Comparison of ENCODE assay signal across 7 cellular contexts in the genomic region with DNA sequence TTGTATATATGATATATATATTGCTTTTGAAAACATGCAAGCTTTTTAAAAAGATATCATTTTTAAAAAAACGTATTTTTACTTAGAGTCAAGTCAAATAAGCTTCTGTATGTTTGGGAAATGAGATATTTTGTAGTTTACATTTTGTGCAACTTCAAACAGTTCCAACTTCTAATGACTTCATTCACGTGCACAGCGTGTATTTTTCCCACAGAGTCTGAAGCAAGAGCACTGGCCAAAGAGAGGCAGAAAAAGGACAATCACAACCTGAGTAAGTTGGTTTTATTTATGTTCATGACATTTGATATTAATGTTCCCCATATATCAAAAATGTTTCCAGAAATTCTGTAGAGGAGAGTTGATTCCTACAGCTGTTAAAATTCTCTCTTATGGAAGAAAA. TPM values are rescaled to one million over a fixed set of nuclear protein-coding genes. Genes with fewer than 3 reads are reported as not detected.
"Had no signal": no experiment of that assay in that cellular context is flagged by ENCODE, and none has a peak within 500 bp of the region (broad histone marks: within the 10 kb centered on the region; RNA-seq: fewer than 3 reads in every experiment).

No MANE protein-coding gene starts in this region.

- H3K4me3 ChIP-seq: GM12878 had no signal

- FAIRE-seq: GM12878, GM12891, GM12892, GM18507, GM19239 had no signal

- DNase-seq: GDM1 had no signal

- ATAC-seq: GM12878 had no signal

RNA-seq across cellular contexts. Expression of gene SAMMSON, which starts 47.9 kb away (rescaled TPM):
- total RNA-seq: G401, GM12878 had no signal
- polyA plus RNA-seq: GM12878 had no signal
